In the genomic region with DNA sequence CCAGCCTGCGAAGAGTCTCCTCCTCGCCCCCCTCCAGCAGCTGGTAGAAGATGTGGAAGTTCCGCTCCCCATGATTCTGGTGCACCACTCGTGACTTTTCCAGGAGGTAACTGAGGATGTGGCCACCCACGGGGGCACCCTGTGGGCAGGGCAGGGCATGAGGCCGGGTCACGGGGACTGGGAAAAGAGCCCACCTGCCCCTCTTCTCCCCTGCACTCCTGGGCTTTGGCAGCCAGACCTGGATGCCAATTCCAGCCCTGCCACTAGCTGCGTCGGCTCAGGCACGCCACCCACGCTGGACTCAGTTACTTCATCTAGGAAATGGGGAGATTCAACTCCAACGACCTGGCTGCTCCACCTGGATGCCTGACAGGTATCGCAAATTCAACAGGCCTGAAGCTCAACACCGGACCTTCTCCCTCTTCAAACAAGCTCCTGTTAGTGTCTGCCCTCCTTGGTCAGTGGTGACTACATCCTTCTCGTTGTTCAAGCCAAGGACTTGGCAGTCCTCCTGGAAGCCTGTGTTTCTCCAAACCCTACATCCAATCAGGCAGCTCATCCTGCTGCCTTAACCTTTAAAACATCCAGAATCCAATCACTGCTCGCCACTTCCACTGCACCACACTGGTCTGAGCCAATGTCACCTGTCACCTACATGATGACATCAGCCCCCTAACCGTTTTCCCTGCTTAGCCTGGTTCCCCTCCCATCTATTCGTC, we compare ENCODE assay signal across 19 cellular contexts. TPM values are rescaled to one million over a fixed set of nuclear protein-coding genes. Genes with fewer than 3 reads are reported as not detected.
A peak's percentile ranks its signal among the peaks of the same experiment; 100 is the strongest.
DNase-seq lines count a peak whose midpoint lies in the region; ATAC-seq and TF ChIP-seq lines count a peak whose summit lies in the region.
"Had no signal": no experiment of that assay in that cellular context is flagged by ENCODE, and none has a peak within 500 bp of the region (broad histone marks: within the 10 kb centered on the region; RNA-seq: fewer than 3 reads in every experiment).

No MANE protein-coding gene starts in this region.

- no peak overlapping the region for H3K4me3 Mint-ChIP-seq in naive thymus-derived CD4-positive, alpha-beta T cell
- H3K4me3 Mint-ChIP-seq: immature natural killer cell; stimulated activated memory B cell treated with anti-CD40 and anti-IgM and Interleukin-4, amounts not matched to agents 10 μg/mL and 1 μg/mL and 100 μg/mL, for 72 hours had no signal

- intact Hi-C loops in left ventricle myocardium inferior (cut with micrococcal nuclease): no loop called here
- intact Hi-C loops in naive thymus-derived CD4-positive, alpha-beta T cell (cut with micrococcal nuclease): loop anchor here in 1 of 2 donors (10.0 kb wide), 1 partner anchor 164 kb away; a partner anchor contains a TSS

- no peaks in the 10 kb centered on the region for H3K9me3 Mint-ChIP-seq in naive thymus-derived CD4-positive, alpha-beta T cell
- H3K9me3 Mint-ChIP-seq: immature natural killer cell; stimulated activated memory B cell treated with anti-CD40 and anti-IgM and Interleukin-4, amounts not matched to agents 10 μg/mL and 1 μg/mL and 100 μg/mL, for 72 hours had no signal

- H3K4me3 ChIP-seq in left ventricle myocardium inferior (no peak overlapping the region), right atrium auricular region (no peak overlapping the region), SJCRH30 (no peak overlapping the region)
- no peak overlapping the region for H3K4me3 ChIP-seq in naive thymus-derived CD4-positive, alpha-beta T cell (ENCODE audit: low read length)
- H3K4me3 ChIP-seq: BLaER1 treated with 17β-estradiol and CSF1 and Interleukin-3, amounts not matched to agents 10 nM and 100 nM; cardiac muscle cell had no signal

- H3K27me3 ChIP-seq in left ventricle myocardium inferior (ENCODE audit: low read depth): no peaks in the 10 kb centered on the region
- H3K27me3 ChIP-seq in right atrium auricular region: no peaks in the 10 kb centered on the region
- H3K27me3 ChIP-seq in SJCRH30: no peaks in the 10 kb centered on the region
- H3K27me3 ChIP-seq in naive thymus-derived CD4-positive, alpha-beta T cell (ENCODE audit: control insufficient read depth in 2 of 2, insufficient read depth in 2 of 2, low read length in 2 of 2): no peaks in the 10 kb centered on the region
- H3K27me3 ChIP-seq: BLaER1 treated with 17β-estradiol and CSF1 and Interleukin-3, amounts not matched to agents 10 nM and 100 nM; cardiac muscle cell had no signal

- POLR2A ChIA-PET in naive thymus-derived CD4-positive, alpha-beta T cell (lab: Charles Lee): interaction anchor here (0.6 kb wide), 1 partner anchor 18 kb away, joined by 3 read pairs; no protein-coding TSS in a partner anchor

- peaks cover 0 to 11% (median 8%) of the 10 kb centered on the region in 7 donors for H3K4me1 Mint-ChIP-seq in naive thymus-derived CD4-positive, alpha-beta T cell

- no peaks in the 10 kb centered on the region for H3K9me3 ChIP-seq in left ventricle myocardium inferior (replicated peaks)
- H3K9me3 ChIP-seq in right atrium auricular region: no peaks in the 10 kb centered on the region
- no peaks in the 10 kb centered on the region for H3K9me3 ChIP-seq in SJCRH30 (replicated peaks)
- H3K9me3 ChIP-seq in naive thymus-derived CD4-positive, alpha-beta T cell (ENCODE audit: control insufficient read depth in 2 of 3, low read length in 3 of 3): no peaks in the 10 kb centered on the region
- H3K9me3 ChIP-seq: BLaER1 treated with 17β-estradiol and CSF1 and Interleukin-3, amounts not matched to agents 10 nM and 100 nM had no signal

- no peaks in the 10 kb centered on the region for H3K27me3 Mint-ChIP-seq in naive thymus-derived CD4-positive, alpha-beta T cell
- H3K27me3 Mint-ChIP-seq: stimulated activated memory B cell treated with anti-CD40 and anti-IgM and Interleukin-4, amounts not matched to agents 10 μg/mL and 1 μg/mL and 100 μg/mL, for 72 hours had no signal

- H3K27ac Mint-ChIP-seq in naive thymus-derived CD4-positive, alpha-beta T cell: peak overlapping the region in 4 of 9 donors; percentile 22 to 67 (median 36)
- H3K27ac Mint-ChIP-seq: stimulated activated memory B cell treated with anti-CD40 and anti-IgM and Interleukin-4, amounts not matched to agents 10 μg/mL and 1 μg/mL and 100 μg/mL, for 72 hours had no signal

- H3K36me3 Mint-ChIP-seq in naive thymus-derived CD4-positive, alpha-beta T cell: peaks cover 0 to 14% (median 0%) of the 10 kb centered on the region in 5 donors

- peak overlapping the region; percentile 67 for H3K27ac ChIP-seq in left ventricle myocardium inferior (replicated peaks)
- no peak overlapping the region for H3K27ac ChIP-seq in right atrium auricular region
- no peak overlapping the region for H3K27ac ChIP-seq in SJCRH30
- H3K27ac ChIP-seq in naive thymus-derived CD4-positive, alpha-beta T cell (ENCODE audit: low read depth, low read length): no peak overlapping the region
- H3K27ac ChIP-seq: BLaER1 treated with 17β-estradiol and CSF1 and Interleukin-3, amounts not matched to agents 10 nM and 100 nM; cardiac muscle cell; epithelial cell of prostate had no signal

- DNase-seq in left ventricle myocardium inferior: no peak
- DNase-seq in right atrium auricular region (ENCODE audit: low spot score): no peak
- peak; percentile 75 for DNase-seq in astrocyte of the hippocampus (ENCODE audit: low read depth, low spot score)
- DNase-seq in iris pigment epithelial cell (ENCODE audit: low read depth): peak; percentile 61
- DNase-seq in NOMO-1 treated with dmso at 0.1 percent for 144 hours (lab: John Stamatoyannopoulos, UW; ENCODE audit: unreplicated experiment): no peak
- DNase-seq in SJCRH30: no peak
- no peak for DNase-seq in naive thymus-derived CD4-positive, alpha-beta T cell
- DNase-seq: activated CD4-positive, alpha-beta T cell treated with anti-CD3 and anti-CD28 coated beads for 4 hours; DMS153; immature natural killer cell; Kasumi-1; NCI-H1105; occipital lobe; right cardiac atrium had no signal

- no peak for ATAC-seq in HG03039 (IDR thresholded peaks at IDR 0.05; ENCODE audit: unreplicated experiment)
- no peak for ATAC-seq in naive thymus-derived CD4-positive, alpha-beta T cell
- ATAC-seq: right cardiac atrium; stimulated activated memory B cell treated with anti-CD40 and anti-IgM and Interleukin-4, amounts not matched to agents 10 μg/mL and 1 μg/mL and 100 μg/mL, for 72 hours had no signal

- peaks cover 54% of the 10 kb centered on the region for H3K4me1 ChIP-seq in left ventricle myocardium inferior
- peaks cover 0 to 31% of the 10 kb centered on the region in 2 donors for H3K4me1 ChIP-seq in right atrium auricular region
- H3K4me1 ChIP-seq in SJCRH30: no peaks in the 10 kb centered on the region; the same call in 1 of the 2 replicates
- H3K4me1 ChIP-seq in naive thymus-derived CD4-positive, alpha-beta T cell (ENCODE audit: control insufficient read depth in 2 of 2, insufficient read depth in 2 of 2, low read length in 2 of 2): peaks cover 4 to 5% of the 10 kb centered on the region in 2 donors

- peaks cover 81% of the 10 kb centered on the region for H3K36me3 ChIP-seq in left ventricle myocardium inferior
- H3K36me3 ChIP-seq in right atrium auricular region: peaks cover 78% of the 10 kb centered on the region
- H3K36me3 ChIP-seq in SJCRH30: no peaks in the 10 kb centered on the region
- peaks cover 0 to 19% (median 0%) of the 10 kb centered on the region in 3 experiments for H3K36me3 ChIP-seq in naive thymus-derived CD4-positive, alpha-beta T cell (ENCODE audit: control insufficient read depth in 2 of 3, insufficient read depth in 3 of 3, low read length in 3 of 3)

- CTCF ChIA-PET in naive thymus-derived CD4-positive, alpha-beta T cell (lab: Charles Lee): no interaction called here

- TF ChIP-seq CTCF in left ventricle myocardium inferior (IDR thresholded peaks at IDR 0.05; ENCODE audit: borderline replicate concordance) (no peak), right atrium auricular region (IDR thresholded peaks at IDR 0.05) (no peak)

RNA-seq across cellular contexts. Expression of a gene that starts 11.6 kb away (rescaled TPM):
- total RNA-seq in left ventricle myocardium inferior (150 TPM), right atrium auricular region (100 to 1,000 TPM in 1 of 2 donors, 10 to 100 TPM in 1; 83.6 to 161 TPM)
- 17.9 and 19.1 TPM in 2 replicates for total RNA-seq in SJCRH30 (2014; rRNA removed; shearing (Covaris generic))
- total RNA-seq in naive thymus-derived CD4-positive, alpha-beta T cell: 10 to 100 TPM; 10.3 to 37.0 (median 23.6) TPM
- 1 to 10 TPM; 4.4 to 4.7 TPM for polyA plus RNA-seq in naive thymus-derived CD4-positive, alpha-beta T cell

RNA-seq across cellular contexts. Expression of a gene that starts 24.9 kb away (rescaled TPM):
- 37.5 TPM for total RNA-seq in left ventricle myocardium inferior
- 10 to 100 TPM; 36.0 to 49.8 TPM for total RNA-seq in right atrium auricular region
- total RNA-seq in SJCRH30 (2014; rRNA removed; shearing (Covaris generic)): 39.4 and 41.3 TPM in 2 replicates
- total RNA-seq in naive thymus-derived CD4-positive, alpha-beta T cell: 10 to 100 TPM; 16.9 to 29.0 (median 20.9) TPM
- 10 to 100 TPM; 20.0 to 24.3 TPM for polyA plus RNA-seq in naive thymus-derived CD4-positive, alpha-beta T cell

RNA-seq across cellular contexts. Expression of a gene that starts 35.5 kb away (rescaled TPM):
- total RNA-seq in left ventricle myocardium inferior: 35.2 TPM
- total RNA-seq in right atrium auricular region: 10 to 100 TPM; 64.9 to 78.1 TPM
- 9.7 and 9.9 TPM in 2 replicates for total RNA-seq in SJCRH30 (2014; rRNA removed; shearing (Covaris generic))
- total RNA-seq in naive thymus-derived CD4-positive, alpha-beta T cell: 100 to 1,000 TPM in 2 of 5 experiments, 10 to 100 TPM in 3; 50.5 to 184 (median 84.2) TPM
- 10 to 100 TPM; 72.9 to 84.3 TPM for polyA plus RNA-seq in naive thymus-derived CD4-positive, alpha-beta T cell

Comparison
In these comparisons a context has a peak if more than half of its experiments do, and no peak if none do; other contexts are left out.
1. DNase-seq: peak in astrocyte of the hippocampus (single experiment) and iris pigment epithelial cell (single experiment); none in left ventricle myocardium inferior (single experiment), right atrium auricular region (single experiment), NOMO-1 treated with dmso at 0.1 percent for 144 hours (single experiment), SJCRH30 (0 of 2) and naive thymus-derived CD4-positive, alpha-beta T cell (0 of 9).